In the genomic region with DNA sequence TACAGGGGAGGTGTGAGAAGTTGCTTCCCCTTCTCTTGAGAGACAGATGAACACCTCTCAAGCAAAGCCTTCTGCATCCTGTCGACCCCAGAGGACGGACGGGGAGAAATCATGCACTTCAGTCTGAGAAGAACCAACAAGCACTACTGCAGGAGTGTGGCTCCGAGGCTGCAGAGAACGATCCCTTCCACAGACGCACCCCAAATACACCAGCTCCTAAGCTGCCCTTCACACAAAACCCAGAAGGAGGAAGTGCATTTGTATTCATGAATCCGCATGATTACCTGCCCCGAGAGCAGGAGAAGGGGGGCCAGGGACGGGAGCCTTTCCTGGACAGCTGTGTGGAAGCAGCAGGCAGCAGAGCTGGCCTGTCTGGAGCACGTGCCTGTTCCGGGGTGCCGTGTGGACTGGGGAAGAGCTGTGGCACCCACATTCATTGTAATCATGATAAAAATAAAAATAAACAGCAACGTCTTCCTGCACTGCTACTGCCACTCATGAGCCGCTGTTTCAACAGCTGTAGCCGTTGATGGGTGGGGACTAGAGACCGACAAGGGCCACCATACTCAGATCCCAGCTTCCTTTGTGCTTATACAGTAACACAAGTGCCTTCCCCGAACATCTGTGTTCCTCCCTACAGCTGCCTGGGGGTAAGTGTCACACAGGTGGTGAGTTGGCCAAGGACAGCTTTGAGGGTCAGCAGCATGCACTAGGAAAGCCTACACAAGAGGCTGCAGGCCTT, we compare ENCODE assay signal across 16 cellular contexts. TPM values are rescaled to one million over a fixed set of nuclear protein-coding genes. Genes with fewer than 3 reads are reported as not detected.
DNase-seq lines count a peak whose midpoint lies in the region; ATAC-seq, FAIRE-seq and TF ChIP-seq lines count a peak whose summit lies in the region.
"Had no signal": no experiment of that assay in that cellular context is flagged by ENCODE, and none has a peak within 500 bp of the region (broad histone marks: within the 10 kb centered on the region; RNA-seq: fewer than 3 reads in every experiment).

No MANE protein-coding gene starts in this region.

- H4K20me1 ChIP-seq in GM12878 (ENCODE audit: control insufficient read depth, insufficient read depth) (no peaks in the 10 kb centered on the region), Karpas-422 (ENCODE audit: insufficient read depth, low read depth, low read length) (no peaks in the 10 kb centered on the region)

- H3K4me2 ChIP-seq in GM12878 (ENCODE audit: control insufficient read depth, insufficient read depth) (no peak overlapping the region), Karpas-422 (ENCODE audit: low read depth, low read length, poor library complexity, severe bottlenecking) (no peak overlapping the region)

- H3K9ac ChIP-seq in GM12878 (ENCODE audit: control insufficient read depth, insufficient read depth, low read length), result no peak overlapping the region
- no peak overlapping the region for H3K9ac ChIP-seq in Karpas-422 (ENCODE audit: low read length)
- H3K9ac ChIP-seq: parathyroid adenoma had no signal

- TF ChIP-seq CTCF in GM12878 (IDR thresholded peaks at IDR 0.05 in 2 of 3, conservative IDR thresholded peaks at IDR 0.05 in 1 of 3; ENCODE audit: control insufficient read depth in 2 of 3, extremely low read depth in 1 of 3, insufficient read depth in 1 of 3, low read depth in 3 of 3, low read length in 3 of 3) (no peak), testis (IDR thresholded peaks at IDR 0.05) (no peak)

- intact Hi-C loops in activated CD4-positive, alpha-beta T cell treated with anti-CD3 and anti-CD28 coated beads for 36 hours (cut with DNase I, micrococcal nuclease), result no loop called here
- intact Hi-C loops in GM12878 (cut with micrococcal nuclease; ENCODE audit: unreplicated experiment), result no loop called here
- intact Hi-C loops in sciatic nerve (cut with DNase I), result no loop called here
- intact Hi-C loops in testis (cut with DNase I; ENCODE audit: low total_unique reads), result no loop called here

- in situ Hi-C loops in GM12878 (cut with MboI), result no loop called here

- H3K4me1 Mint-ChIP-seq in activated CD4-positive, alpha-beta T cell treated with anti-CD3 and anti-CD28 coated beads for 36 hours, result peaks cover 16% of the 10 kb centered on the region

- H3K36me3 Mint-ChIP-seq in activated CD4-positive, alpha-beta T cell treated with anti-CD3 and anti-CD28 coated beads for 36 hours (ENCODE audit: low read depth), result peaks cover 27% of the 10 kb centered on the region

- peaks cover 3% of the 10 kb centered on the region for H3K9me3 Mint-ChIP-seq in activated CD4-positive, alpha-beta T cell treated with anti-CD3 and anti-CD28 coated beads for 36 hours (ENCODE audit: low read depth)

- no peaks in the 10 kb centered on the region for H3K9me2 ChIP-seq in Karpas-422 (replicated peaks; ENCODE audit: insufficient read depth, low read length)

- no peaks in the 10 kb centered on the region for H3K27me3 Mint-ChIP-seq in activated CD4-positive, alpha-beta T cell treated with anti-CD3 and anti-CD28 coated beads for 36 hours

- no peak for TF ChIP-seq POLR2A in GM12878 (IDR thresholded peaks at IDR 0.05; ENCODE audit: low read depth, low read length)
- TF ChIP-seq POLR2A in testis (IDR thresholded peaks at IDR 0.05), result no peak

- H3K27ac ChIP-seq in GM12878 (ENCODE audit: control insufficient read depth, insufficient read depth) (no peak overlapping the region), testis (no peak overlapping the region), Karpas-422 (ENCODE audit: low read length) (no peak overlapping the region)
- H3K27ac ChIP-seq: coronary artery, parathyroid adenoma had no signal

- H3K4me3 Mint-ChIP-seq in activated CD4-positive, alpha-beta T cell treated with anti-CD3 and anti-CD28 coated beads for 36 hours, result no peak overlapping the region

- RAD21 ChIA-PET in GM12878 (lab: Charles Lee; ENCODE audit: unreplicated experiment), result interaction anchor here (1.0 kb wide), 1 partner anchor 68 kb away, joined by 3 read pairs; no protein-coding TSS in a partner anchor

- H3K9me3 ChIP-seq in GM12878 (replicated peaks; ENCODE audit: control insufficient read depth, insufficient read depth, low read length) (no peaks in the 10 kb centered on the region; the same call in 2 of the 3 replicates), testis (no peaks in the 10 kb centered on the region), Karpas-422 (ENCODE audit: low read length) (no peaks in the 10 kb centered on the region)

- FAIRE-seq in GM12878 (lab: Jason Lieb, UNC), result no peak

- POLR2A ChIA-PET in activated CD4-positive, alpha-beta T cell treated with anti-CD3 and anti-CD28 coated beads for 36 hours (lab: Charles Lee), result no interaction called here
- POLR2A ChIA-PET in GM12878 (lab: Charles Lee), result no interaction called here

- ATAC-seq in activated CD4-positive, alpha-beta T cell treated with anti-CD3 and anti-CD28 coated beads for 36 hours, result peak; percentile 23
- ATAC-seq in HG02938 (IDR thresholded peaks at IDR 0.05; ENCODE audit: unreplicated experiment) (peak; percentile 51), GM12878 (no peak; the same call in 2 of the 3 replicates), sciatic nerve (peak; percentile 57)
- ATAC-seq: left colon had no signal

- H3K27ac Mint-ChIP-seq in activated CD4-positive, alpha-beta T cell treated with anti-CD3 and anti-CD28 coated beads for 36 hours, result no peak overlapping the region

- H3K27me3 ChIP-seq in GM12878 (replicated peaks in 1 of 2; ENCODE audit: control insufficient read depth in 2 of 2, insufficient read depth in 2 of 2, low read length in 1 of 2) (no peaks in the 10 kb centered on the region), testis (no peaks in the 10 kb centered on the region), Karpas-422 (ENCODE audit: low read length) (no peaks in the 10 kb centered on the region)

- H3K79me2 ChIP-seq in GM12878 (ENCODE audit: control insufficient read depth, insufficient read depth, low read length) (no peaks in the 10 kb centered on the region), Karpas-422 (ENCODE audit: low read length) (no peaks in the 10 kb centered on the region)
- H3K79me2 ChIP-seq: parathyroid adenoma had no signal

- peaks cover 19 to 43% of the 10 kb centered on the region in 2 experiments for H3K36me3 ChIP-seq in GM12878 (ENCODE audit: control insufficient read depth in 2 of 2, insufficient read depth in 2 of 2, low read length in 1 of 2)
- no peaks in the 10 kb centered on the region for H3K36me3 ChIP-seq in testis (ENCODE audit: low read depth, missing control alignments)
- no peaks in the 10 kb centered on the region for H3K36me3 ChIP-seq in Karpas-422 (ENCODE audit: insufficient read depth, low read length)

- H3K4me3 ChIP-seq in GM12878, result no peak overlapping the region
- H3K4me3 ChIP-seq in testis, result no peak overlapping the region
- H3K4me3 ChIP-seq in Karpas-422 (ENCODE audit: low read length), result no peak overlapping the region
- H3K4me3 ChIP-seq: coronary artery had no signal

- TF ChIP-seq RAD21 in GM12878 (IDR thresholded peaks at IDR 0.05; ENCODE audit: insufficient read depth, low read depth, low read length), result no peak

- no TSS peak for BruUV-seq in GM12878 (replicated peaks; lab: Mats Ljungman, UMichigan)

- SMC1A ChIA-PET in GM12878 (lab: Charles Lee; ENCODE audit: uncharacterized antibody, unreplicated experiment), result interaction anchor here (0.6 to 1.7 kb wide), 6 partner anchors 9 to 313 kb away, joined by 3 to 7 read pairs (median 5); no protein-coding TSS in a partner anchor

- no peak for TF ChIP-seq EP300 in GM12878 (IDR thresholded peaks at IDR 0.05; ENCODE audit: borderline replicate concordance in 1 of 2, control insufficient read depth in 1 of 2, low read depth in 2 of 2, low read length in 2 of 2)

- H2AFZ ChIP-seq in GM12878 (ENCODE audit: control insufficient read depth, low read depth, low read length) (no peak overlapping the region), Karpas-422 (ENCODE audit: low read length) (no peak overlapping the region)
- H2AFZ ChIP-seq: parathyroid adenoma had no signal

- 28% methylated on average over 17 of the region's 17 CpGs for WGBS in GM12878 (ENCODE audit: insufficient coverage, insufficient replicate concordance, low lambda C conversion rate, missing lambda C conversion rate)
- WGBS in testis, 2 donors, result 79 to 85% methylated on average over 13 to 17 of the region's 17 CpGs

- CTCF ChIA-PET in activated CD4-positive, alpha-beta T cell treated with anti-CD3 and anti-CD28 coated beads for 36 hours (lab: Charles Lee), result interaction anchor here (0.6 to 2.0 kb wide), 3 partner anchors 9 to 42 kb away, joined by 3 to 5 read pairs (median 3); no protein-coding TSS in a partner anchor
- CTCF ChIA-PET in GM12878 (lab: Yijun Ruan, JAX), result interaction anchor here (0.8 to 1.5 kb wide), 4 partner anchors 10 to 313 kb away, joined by 3 to 7 read pairs (median 4); no protein-coding TSS in a partner anchor

- peaks cover 3% of the 10 kb centered on the region; the same call in 1 of the 2 replicates for H3K4me1 ChIP-seq in GM12878 (ENCODE audit: control insufficient read depth, insufficient read depth, low read length)
- no peaks in the 10 kb centered on the region for H3K4me1 ChIP-seq in testis
- H3K4me1 ChIP-seq in Karpas-422 (ENCODE audit: low read length), result no peaks in the 10 kb centered on the region

- no peak for DNase-seq in activated CD4-positive, alpha-beta T cell treated with anti-CD3 and anti-CD28 coated beads for 36 hours
- no peak for DNase-seq in activated CD4-positive, alpha-beta T cell treated with anti-CD3 and anti-CD28 coated beads for 48 hours
- no peak for DNase-seq in GM12878 (ENCODE audit: low read depth, low spot score)
- no peak for DNase-seq in sciatic nerve (ENCODE audit: low spot score)
- no peak for DNase-seq in testis
- no peak for DNase-seq in superior temporal gyrus (ENCODE audit: extremely low spot score)
- no peak for DNase-seq in Karpas-422
- DNase-seq: activated CD4-positive, CD25-positive, alpha-beta regulatory T cell treated with anti-CD3 and anti-CD28 coated beads, Interleukin-2, amount 50 U/mL, for 72 hours; activated gamma-delta T cell treated with Interleukin-2 at 50 U/mL for 16 hours; KG1; left colon; NCI-H2227 treated with DMSO at 0.1 percent for 48 hours; stimulated activated CD4-positive, alpha-beta T cell treated with anti-CD3 and anti-CD28 coated beads, Interleukin-2, amount 100 ng/mL, for 48 hours had no signal

RNA-seq across cellular contexts. Expression of gene ACSL1, which starts 42.9 kb away (rescaled TPM):
- total RNA-seq in activated CD4-positive, alpha-beta T cell treated with anti-CD3 and anti-CD28 coated beads for 36 hours, result 10 to 100 TPM; 17.1 to 17.2 TPM
- 73.8 and 81.8 TPM in 2 replicates for total RNA-seq in GM12878 (2013; cell fraction: nucleolus; rRNA removed)
- 58.3 and 62.9 TPM in 2 replicates for total RNA-seq in GM12878 (2014; rRNA removed)
- total RNA-seq in GM12878 (2014; rRNA removed; fragmentation: Illumina TruSeq; extraction: Trizol), result 63.8 and 65.6 TPM in 2 replicates
- total RNA-seq in GM12878 (2021), result 59.5 and 63.2 TPM in 2 replicates
- 43.6 TPM for polyA plus RNA-seq in GM12878 (2011; ENCODE audit: low read depth)
- polyA plus RNA-seq in GM12878 (2011; rRNA removed), result 60.2 and 72.4 TPM in 2 replicates
- polyA plus RNA-seq in GM12878 (2011; cell fraction: cytosol; rRNA removed), result 38.6 and 39.2 TPM in 2 replicates
- 65.7 and 68.5 TPM in 2 replicates for polyA plus RNA-seq in GM12878 (2011; cell fraction: nucleus; rRNA removed)
- polyA plus RNA-seq in GM12878 (2012), result 35.6 and 41.0 TPM in 2 replicates
- polyA plus RNA-seq in GM12878 (2014; fragmentation: Illumina TruSeq; extraction: Trizol), result 68.1 and 81.7 TPM in 2 replicates
- polyA plus RNA-seq in GM12878 (2014; fragmentation: Nextera tagmentation; extraction: Ambion mirVana), result 10 to 100 TPM; 30.7 to 32.6 TPM
- 44.4 and 47.0 TPM in 2 replicates for polyA plus RNA-seq in GM12878 (2014; rRNA removed)
- 10 to 100 TPM; 53.8 to 59.0 TPM for polyA plus RNA-seq in GM12878 (2016; fragmentation: Nextera tagmentation; extraction: Ambion mirVana)
- 98.4 and 105 TPM in 2 replicates for polyA minus RNA-seq in GM12878 (2011; rRNA and poly(A)+ RNA removed)
- polyA minus RNA-seq in GM12878 (2011; cell fraction: cytosol; rRNA and poly(A)+ RNA removed), result 38.5 and 46.4 TPM in 2 replicates
- 41.5 and 63.8 TPM in 2 replicates for polyA minus RNA-seq in GM12878 (2011; cell fraction: nucleus; rRNA and poly(A)+ RNA removed)
- total RNA-seq in sciatic nerve, result 145 TPM
- total RNA-seq in testis, result 10 to 100 TPM; 31.6 to 59.8 TPM
- 81.8 TPM for polyA plus RNA-seq in testis (ENCODE audit: insufficient read depth, low read depth, low replicate concordance)
- 1.4 and 3.1 TPM in 2 replicates for total RNA-seq in Karpas-422 (2014; rRNA removed; shearing (Covaris generic); ENCODE audit: low replicate concordance)

RNA-seq across cellular contexts. Expression of gene CENPU, which starts 49.0 kb away (rescaled TPM):
- total RNA-seq in activated CD4-positive, alpha-beta T cell treated with anti-CD3 and anti-CD28 coated beads for 36 hours, result 10 to 100 TPM; 87.7 to 88.4 TPM
- 59.1 and 65.9 TPM in 2 replicates for total RNA-seq in GM12878 (2013; cell fraction: nucleolus; rRNA removed)
- total RNA-seq in GM12878 (2014; rRNA removed), result 39.6 and 48.7 TPM in 2 replicates
- total RNA-seq in GM12878 (2014; rRNA removed; fragmentation: Illumina TruSeq; extraction: Trizol), result 66.6 and 66.7 TPM in 2 replicates
- 38.6 and 43.9 TPM in 2 replicates for total RNA-seq in GM12878 (2021)
- 16.7 TPM for polyA plus RNA-seq in GM12878 (2011; ENCODE audit: low read depth)
- polyA plus RNA-seq in GM12878 (2011; rRNA removed), result 58.4 and 106 TPM in 2 replicates
- 16.3 and 16.6 TPM in 2 replicates for polyA plus RNA-seq in GM12878 (2011; cell fraction: cytosol; rRNA removed)
- polyA plus RNA-seq in GM12878 (2011; cell fraction: nucleus; rRNA removed), result 39.3 and 44.4 TPM in 2 replicates
- 26.2 and 27.1 TPM in 2 replicates for polyA plus RNA-seq in GM12878 (2012)
- polyA plus RNA-seq in GM12878 (2014; fragmentation: Illumina TruSeq; extraction: Trizol), result 70.8 and 95.3 TPM in 2 replicates
- 10 to 100 TPM; 26.6 to 46.5 TPM for polyA plus RNA-seq in GM12878 (2014; fragmentation: Nextera tagmentation; extraction: Ambion mirVana)
- polyA plus RNA-seq in GM12878 (2014; rRNA removed), result 33.8 and 49.2 TPM in 2 replicates
- 10 to 100 TPM; 90.7 to 90.8 TPM for polyA plus RNA-seq in GM12878 (2016; fragmentation: Nextera tagmentation; extraction: Ambion mirVana)
- 11.1 and 15.7 TPM in 2 replicates for polyA minus RNA-seq in GM12878 (2011; rRNA and poly(A)+ RNA removed)
- polyA minus RNA-seq in GM12878 (2011; cell fraction: cytosol; rRNA and poly(A)+ RNA removed), result 9.6 and 9.9 TPM in 2 replicates
- 10.6 and 15.8 TPM in 2 replicates for polyA minus RNA-seq in GM12878 (2011; cell fraction: nucleus; rRNA and poly(A)+ RNA removed)
- total RNA-seq in sciatic nerve, result 1.7 TPM
- total RNA-seq in testis, result 100 to 1,000 TPM in 1 of 2 donors, 10 to 100 TPM in 1; 57.2 to 117 TPM
- polyA plus RNA-seq in testis (ENCODE audit: insufficient read depth, low read depth, low replicate concordance), result 132 TPM
- 18.5 and 31.3 TPM in 2 replicates for total RNA-seq in Karpas-422 (2014; rRNA removed; shearing (Covaris generic); ENCODE audit: low replicate concordance)
